Comparison of ENCODE assay signal across 2 cellular contexts in genomic region chr22:44314425-44315067, GRCh38.
TF ChIP-seq lines count a peak whose summit lies in the region.

No MANE protein-coding gene starts in this region.

TF ChIP-seq in HepG2, 621 proteins besides CTCF, POLR2A, EP300 and RAD21:
- TF ChIP-seq, protein P1, sequence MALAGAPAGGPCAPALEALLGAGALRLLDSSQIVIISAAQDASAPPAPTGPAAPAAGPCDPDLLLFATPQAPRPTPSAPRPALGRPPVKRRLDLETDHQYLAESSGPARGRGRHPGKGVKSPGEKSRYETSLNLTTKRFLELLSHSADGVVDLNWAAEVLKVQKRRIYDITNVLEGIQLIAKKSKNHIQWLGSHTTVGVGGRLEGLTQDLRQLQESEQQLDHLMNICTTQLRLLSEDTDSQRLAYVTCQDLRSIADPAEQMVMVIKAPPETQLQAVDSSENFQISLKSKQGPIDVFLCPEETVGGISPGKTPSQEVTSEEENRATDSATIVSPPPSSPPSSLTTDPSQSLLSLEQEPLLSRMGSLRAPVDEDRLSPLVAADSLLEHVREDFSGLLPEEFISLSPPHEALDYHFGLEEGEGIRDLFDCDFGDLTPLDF (CRISPR knock-in tag; IDR thresholded peaks at IDR 0.05): no peak
- TF ChIP-seq ZNF614 (CRISPR knock-in tag; IDR thresholded peaks at IDR 0.05; ENCODE audit: borderline replicate concordance): no peak

TF ChIP-seq in HEK293T, 16 proteins besides CTCF, POLR2A, EP300 and RAD21:
- no peak for TF ChIP-seq FOXK2 (IDR thresholded peaks at IDR 0.05)
- TF ChIP-seq FOXM1 (IDR thresholded peaks at IDR 0.05; ENCODE audit: borderline replicate concordance): no peak
- no peak for TF ChIP-seq HDGF (IDR thresholded peaks at IDR 0.05; ENCODE audit: borderline replicate concordance)
- TF ChIP-seq SUZ12 (IDR thresholded peaks at IDR 0.05): no peak
- no peak for TF ChIP-seq LEF1 (IDR thresholded peaks at IDR 0.05; ENCODE audit: borderline replicate concordance)
- TF ChIP-seq TARDBP (IDR thresholded peaks at IDR 0.05): no peak
- no peak for TF ChIP-seq NFRKB (IDR thresholded peaks at IDR 0.05)
- TF ChIP-seq ARNT (IDR thresholded peaks at IDR 0.05): no peak
- TF ChIP-seq SP1 (IDR thresholded peaks at IDR 0.05): no peak
- TF ChIP-seq BHLHE40 (IDR thresholded peaks at IDR 0.05; ENCODE audit: borderline replicate concordance): no peak
- TF ChIP-seq ELF4 (IDR thresholded peaks at IDR 0.05): no peak
- TF ChIP-seq, protein P2, sequence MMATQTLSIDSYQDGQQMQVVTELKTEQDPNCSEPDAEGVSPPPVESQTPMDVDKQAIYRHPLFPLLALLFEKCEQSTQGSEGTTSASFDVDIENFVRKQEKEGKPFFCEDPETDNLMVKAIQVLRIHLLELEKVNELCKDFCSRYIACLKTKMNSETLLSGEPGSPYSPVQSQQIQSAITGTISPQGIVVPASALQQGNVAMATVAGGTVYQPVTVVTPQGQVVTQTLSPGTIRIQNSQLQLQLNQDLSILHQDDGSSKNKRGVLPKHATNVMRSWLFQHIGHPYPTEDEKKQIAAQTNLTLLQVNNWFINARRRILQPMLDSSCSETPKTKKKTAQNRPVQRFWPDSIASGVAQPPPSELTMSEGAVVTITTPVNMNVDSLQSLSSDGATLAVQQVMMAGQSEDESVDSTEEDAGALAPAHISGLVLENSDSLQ (IDR thresholded peaks at IDR 0.05): no peak
- no peak for TF ChIP-seq L3MBTL2 (conservative IDR thresholded peaks at IDR 0.05)
- no peak for TF ChIP-seq CTBP1 (IDR thresholded peaks at IDR 0.05; ENCODE audit: borderline replicate concordance)
- no peak for TF ChIP-seq ZNF384 (IDR thresholded peaks at IDR 0.05)
- no peak for TF ChIP-seq FOXA1 (IDR thresholded peaks at IDR 0.05)
